Comparison of ENCODE assay signal across 11 cellular contexts in genomic region chr16:4626396-4626795, GRCh38. TPM values are rescaled to one million over a fixed set of nuclear protein-coding genes. Genes with fewer than 3 reads are reported as not detected.
DNase-seq lines count a peak whose midpoint lies in the region; ATAC-seq and TF ChIP-seq lines count a peak whose summit lies in the region.
"Had no signal": no experiment of that assay in that cellular context is flagged by ENCODE, and none has a peak within 500 bp of the region (broad histone marks: within the 10 kb centered on the region; RNA-seq: fewer than 3 reads in every experiment).

No MANE protein-coding gene starts in this region.

- H3K9me3 ChIP-seq in heart right ventricle (peaks cover 0 to 9% (median 1%) of the 10 kb centered on the region in 11 donors), upper lobe of left lung (no peaks in the 10 kb centered on the region)

- H3K4me2 ChIP-seq in mesendoderm (ENCODE audit: low read length) = no peak overlapping the region

- intact Hi-C loops in heart right ventricle (cut with DNase I) (loop anchor here in 1 of 10 donors (5.0 kb wide), 1 partner anchor 51 kb away; no protein-coding TSS in a partner anchor), Right ventricle myocardium superior (cut with DNase I) (no loop called here), posterior cingulate gyrus (cut with DNase I) (no loop called here)

- TF ChIP-seq POLR2A in upper lobe of left lung (IDR thresholded peaks at IDR 0.05) = no peak

- H2BK120ac ChIP-seq in mesendoderm (ENCODE audit: low read depth, low read length) = no peak overlapping the region

- ATAC-seq in heart right ventricle (no peak), Right ventricle myocardium superior (ENCODE audit: poor library complexity) (no peak), upper lobe of left lung (ENCODE audit: low FRiP score in 2 of 2) (no peak)

- H3K56ac ChIP-seq in mesendoderm (ENCODE audit: low read length) = no peak overlapping the region

- H2BK5ac ChIP-seq in mesendoderm (ENCODE audit: low read length) = no peak overlapping the region

- no peak overlapping the region for H3K18ac ChIP-seq in mesendoderm (ENCODE audit: low read length)

- H3K79me1 ChIP-seq in mesendoderm (ENCODE audit: low read length) = peaks cover 13% of the 10 kb centered on the region

- no peak overlapping the region for H3K23ac ChIP-seq in mesendoderm (ENCODE audit: low read length)

- no peak overlapping the region for H2BK15ac ChIP-seq in mesendoderm (replicated peaks; ENCODE audit: low read depth)

- no peak for TF ChIP-seq EP300 in upper lobe of left lung (IDR thresholded peaks at IDR 0.05)

- in situ Hi-C loops in astrocyte of the spinal cord (cut with HindIII; ENCODE audit: low sequenced_read_pairs) = no loop called here

- H3K9ac ChIP-seq in mesendoderm (ENCODE audit: low read length) = peak overlapping the region; percentile 96

- no peak overlapping the region for H4K5ac ChIP-seq in mesendoderm (ENCODE audit: low read length)

- 56 to 70% methylated on average over 6 of the region's 6 CpGs for WGBS in heart right ventricle, 2 donors
- WGBS in mesendoderm (ENCODE audit: extremely low coverage, insufficient coverage, low lambda C conversion rate) = no CpG with 5 or more reads among the region's 6 CpGs
- 43 to 57% methylated on average over 6 of the region's 6 CpGs for WGBS in upper lobe of left lung, 2 donors

- H3K4me1 ChIP-seq in heart right ventricle (peaks cover 9 to 28% (median 22%) of the 10 kb centered on the region in 9 donors), mesendoderm (ENCODE audit: control insufficient read depth, low read depth, low read length) (peaks cover 5% of the 10 kb centered on the region), upper lobe of left lung (peaks cover 18 to 34% (median 20%) of the 10 kb centered on the region in 4 donors)

- no peak for TF ChIP-seq CTCF in heart right ventricle (IDR thresholded peaks at IDR 0.05)
- TF ChIP-seq CTCF in astrocyte of the spinal cord (IDR thresholded peaks at IDR 0.05; ENCODE audit: low read depth, low read length) = no peak
- no peak for TF ChIP-seq CTCF in upper lobe of left lung (IDR thresholded peaks at IDR 0.05)

- no peak overlapping the region for H3K4ac ChIP-seq in mesendoderm (ENCODE audit: low read depth, low read length)

- H3K27me3 ChIP-seq in heart right ventricle = no peaks in the 10 kb centered on the region
- no peaks in the 10 kb centered on the region for H3K27me3 ChIP-seq in mesendoderm (ENCODE audit: insufficient read depth, low read length, poor library complexity)
- no peaks in the 10 kb centered on the region for H3K27me3 ChIP-seq in upper lobe of left lung

- H3K27ac ChIP-seq in heart right ventricle (peak overlapping the region in 4 of 10 donors; percentile 94 to 99 (median 96)), mesendoderm (ENCODE audit: low read depth, low read length) (no peak overlapping the region), upper lobe of left lung (peak overlapping the region in 3 of 4 donors; percentile 91 to 99 (median 98))

- peaks cover 21% of the 10 kb centered on the region for H3K79me2 ChIP-seq in mesendoderm (ENCODE audit: control insufficient read depth, insufficient read depth, low read length)

- no peak overlapping the region for H2AK5ac ChIP-seq in mesendoderm (ENCODE audit: low read length)

- peak overlapping the region in 7 of 10 donors; percentile 83 to 100 (median 93) for H3K4me3 ChIP-seq in heart right ventricle
- peak overlapping the region; percentile 81 for H3K4me3 ChIP-seq in astrocyte of the spinal cord (ENCODE audit: low read depth, low read length)
- no peak overlapping the region for H3K4me3 ChIP-seq in mesendoderm (ENCODE audit: low read length)
- peak overlapping the region in 3 of 4 donors; percentile 59 to 99 (median 75) for H3K4me3 ChIP-seq in upper lobe of left lung

- H4K8ac ChIP-seq in mesendoderm (ENCODE audit: low read depth, low read length) = no peak overlapping the region

- no peak for DNase-seq in heart right ventricle
- no peak for DNase-seq in Right ventricle myocardium superior
- no peak for DNase-seq in astrocyte of the spinal cord (ENCODE audit: low read depth, low spot score)
- no peak for DNase-seq in mesendoderm
- no peak for DNase-seq in upper lobe of left lung
- no peak for DNase-seq in HK-2 (ENCODE audit: unreplicated experiment)
- DNase-seq in SIG-M5 (lab: John Stamatoyannopoulos, UW) = no peak
- no peak for DNase-seq in posterior cingulate gyrus
- DNase-seq: amniotic stem cell, DMS79, NCI-H510A had no signal

- H3K36me3 ChIP-seq in heart right ventricle (peaks cover 0 to 6% (median 0%) of the 10 kb centered on the region in 9 donors), mesendoderm (ENCODE audit: control insufficient read depth, insufficient read depth, low read length) (no peaks in the 10 kb centered on the region), upper lobe of left lung (no peaks in the 10 kb centered on the region)

RNA-seq across cellular contexts. Expression of gene MGRN1, which starts 1.8 kb away (rescaled TPM):
- 10 to 100 TPM; 32.2 to 73.5 (median 42.9) TPM for total RNA-seq in heart right ventricle
- 10 to 100 TPM; 19.2 to 20.3 TPM for polyA plus RNA-seq in heart right ventricle
- total RNA-seq in Right ventricle myocardium superior = 27.9 TPM
- polyA plus RNA-seq in mesendoderm (2013, experiment 1 of 2) = 43.1 TPM
- polyA plus RNA-seq in mesendoderm (2013, experiment 2 of 2) = 43.5 TPM
- total RNA-seq in upper lobe of left lung = 100 to 1,000 TPM in 3 of 6 donors, 10 to 100 TPM in 3; 49.0 to 148 (median 99.1) TPM

RNA-seq across cellular contexts. Expression of gene UBALD1, which starts 11.7 kb away (rescaled TPM):
- total RNA-seq in heart right ventricle = 10 to 100 TPM; 14.7 to 34.4 (median 20.4) TPM
- polyA plus RNA-seq in heart right ventricle = 10 to 100 TPM; 19.4 to 39.4 TPM
- total RNA-seq in Right ventricle myocardium superior = 27.5 TPM
- polyA plus RNA-seq in mesendoderm (2013, experiment 1 of 2) = 51.1 TPM
- 52.2 TPM for polyA plus RNA-seq in mesendoderm (2013, experiment 2 of 2)
- total RNA-seq in upper lobe of left lung = 10 to 100 TPM; 14.9 to 43.9 (median 25.8) TPM
